In the genomic region with DNA sequence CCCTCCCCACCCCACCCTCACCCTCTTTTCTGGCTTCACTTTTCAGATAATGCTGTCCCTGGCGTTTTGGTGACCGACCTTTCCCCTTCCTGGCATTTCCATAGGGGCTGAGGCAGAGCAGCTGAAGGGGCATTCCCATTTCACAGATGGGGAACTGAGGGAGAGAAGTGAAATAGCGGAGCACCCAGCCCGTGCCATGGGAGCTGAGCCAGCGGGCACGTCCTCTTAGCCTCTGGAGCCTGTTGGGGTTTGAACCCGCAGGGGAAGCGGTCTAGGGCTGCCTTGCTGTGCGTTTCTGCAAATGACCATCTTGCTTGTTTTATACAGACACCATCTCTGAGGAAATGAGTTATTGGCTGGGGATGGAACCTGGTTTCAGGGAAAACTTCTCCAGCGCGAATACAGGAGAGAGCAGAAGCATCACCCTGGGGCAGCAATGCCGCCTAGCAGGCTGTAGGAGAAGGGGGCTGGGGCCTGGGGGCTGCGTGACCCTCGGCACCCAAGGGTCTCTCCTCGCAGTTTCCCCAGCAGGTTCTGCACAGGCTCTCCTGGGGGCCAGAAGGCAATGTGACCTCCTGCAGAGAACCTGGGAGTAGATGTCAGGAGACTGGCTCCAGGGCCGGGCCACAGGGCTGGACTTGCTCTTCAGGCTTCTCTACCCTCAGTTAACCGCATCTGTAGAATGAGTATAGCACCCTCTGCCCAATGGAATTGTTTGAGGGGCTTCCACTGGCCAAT, we compare ENCODE assay signal across 8 cellular contexts. TPM values are rescaled to one million over a fixed set of nuclear protein-coding genes. Genes with fewer than 3 reads are reported as not detected.
DNase-seq lines count a peak whose midpoint lies in the region; ATAC-seq and TF ChIP-seq lines count a peak whose summit lies in the region.

No MANE protein-coding gene starts in this region.

- peak overlapping the region; percentile 90 for H3K27ac Mint-ChIP-seq in CD8-positive, alpha-beta T cell

- CTCF ChIA-PET in CD8-positive, alpha-beta T cell (lab: Charles Lee), result interaction anchor here (1.1 kb wide), 1 partner anchor 47 kb away, joined by 4 read pairs; no protein-coding TSS in a partner anchor

- peaks cover 45% of the 10 kb centered on the region for H3K4me1 Mint-ChIP-seq in CD8-positive, alpha-beta T cell (ENCODE audit: low read depth)

- intact Hi-C loops in CD8-positive, alpha-beta T cell (cut with DNase I, micrococcal nuclease), result loop anchor here (1.0 to 5.0 kb wide), 4 partner anchors 17 to 75 kb away; no protein-coding TSS in a partner anchor

- ATAC-seq in CD8-positive, alpha-beta T cell, result no peak
- no peak for ATAC-seq in GM21723 (IDR thresholded peaks at IDR 0.05; ENCODE audit: unreplicated experiment)
- no peak for ATAC-seq in GM18520 (IDR thresholded peaks at IDR 0.05; ENCODE audit: unreplicated experiment)
- ATAC-seq in GM21737 (IDR thresholded peaks at IDR 0.05; ENCODE audit: unreplicated experiment), result no peak

- H3K9me3 ChIP-seq in CD8-positive, alpha-beta T cell (ENCODE audit: low read length), result no peaks in the 10 kb centered on the region
- no peaks in the 10 kb centered on the region for H3K9me3 ChIP-seq in muscle layer of colon (ENCODE audit: low read length)

- no peaks in the 10 kb centered on the region for H3K27me3 ChIP-seq in CD8-positive, alpha-beta T cell (ENCODE audit: insufficient read depth, low read length)
- H3K27me3 ChIP-seq in muscle layer of colon (ENCODE audit: control insufficient read depth in 1 of 2, insufficient read depth in 2 of 2, low read length in 2 of 2), result no peaks in the 10 kb centered on the region

- H3K4me3 ChIP-seq in CD8-positive, alpha-beta T cell (ENCODE audit: low read depth, low read length), result peak overlapping the region; percentile 43
- H3K4me3 ChIP-seq in choroid plexus epithelial cell (ENCODE audit: low read depth, low read length), result peak overlapping the region; percentile 74
- H3K4me3 ChIP-seq in muscle layer of colon (ENCODE audit: low read depth in 1 of 2, low read length in 2 of 2), result peak overlapping the region; percentile 47 to 50

- no peaks in the 10 kb centered on the region for H3K9me3 Mint-ChIP-seq in CD8-positive, alpha-beta T cell

- POLR2A ChIA-PET in CD8-positive, alpha-beta T cell (lab: Charles Lee), result interaction anchor here (1.2 to 1.5 kb wide), 3 partner anchors 20 to 74 kb away, joined by 3 to 4 read pairs (median 3); no protein-coding TSS in a partner anchor

- H3K27ac ChIP-seq in CD8-positive, alpha-beta T cell (ENCODE audit: low read depth, low read length), result peak overlapping the region; percentile 40
- peak overlapping the region; percentile 45 for H3K27ac ChIP-seq in muscle layer of colon (ENCODE audit: low read depth, low read length)

- H3K9ac ChIP-seq in muscle layer of colon (ENCODE audit: low read length), result no peak overlapping the region

- peaks cover 36% of the 10 kb centered on the region for H3K4me1 ChIP-seq in CD8-positive, alpha-beta T cell (ENCODE audit: insufficient read depth, low read length)
- H3K4me1 ChIP-seq in muscle layer of colon (ENCODE audit: insufficient read depth, low read length), result peaks cover 8% of the 10 kb centered on the region

- no peak for TF ChIP-seq CTCF in CD8-positive, alpha-beta T cell (IDR thresholded peaks at IDR 0.05)
- TF ChIP-seq CTCF in choroid plexus epithelial cell (conservative IDR thresholded peaks at IDR 0.05; ENCODE audit: low read depth, low read length), result no peak

- peak in 2 of 7 experiments; percentile 9 to 19 for DNase-seq in CD8-positive, alpha-beta T cell
- DNase-seq in M059J (ENCODE audit: low read depth) (peak; percentile 34), choroid plexus epithelial cell (ENCODE audit: low read depth) (no peak), NCI-H1436 treated with DMSO at 0.1 percent for 48 hours (lab: John Stamatoyannopoulos, UW) (no peak)

- H3K36me3 ChIP-seq in CD8-positive, alpha-beta T cell (ENCODE audit: insufficient read depth, low read length), result no peaks in the 10 kb centered on the region
- no peaks in the 10 kb centered on the region for H3K36me3 ChIP-seq in muscle layer of colon (ENCODE audit: insufficient read depth, low read length)

- peaks cover 8% of the 10 kb centered on the region for H3K36me3 Mint-ChIP-seq in CD8-positive, alpha-beta T cell

- H3K27me3 Mint-ChIP-seq in CD8-positive, alpha-beta T cell (ENCODE audit: low read depth), result no peaks in the 10 kb centered on the region

- peak overlapping the region; percentile 93 for H3K4me3 Mint-ChIP-seq in CD8-positive, alpha-beta T cell

RNA-seq across cellular contexts. Expression of gene PTPRJ, which starts 1.5 kb away (rescaled TPM):
- total RNA-seq in CD8-positive, alpha-beta T cell, result 10 to 100 TPM; 26.9 to 31.4 TPM
- 32.7 and 54.8 TPM in 2 replicates for total RNA-seq in M059J (2014; rRNA removed; shearing (Covaris generic))
